ENCODE assay signal across 7 cellular contexts in the genomic region with DNA sequence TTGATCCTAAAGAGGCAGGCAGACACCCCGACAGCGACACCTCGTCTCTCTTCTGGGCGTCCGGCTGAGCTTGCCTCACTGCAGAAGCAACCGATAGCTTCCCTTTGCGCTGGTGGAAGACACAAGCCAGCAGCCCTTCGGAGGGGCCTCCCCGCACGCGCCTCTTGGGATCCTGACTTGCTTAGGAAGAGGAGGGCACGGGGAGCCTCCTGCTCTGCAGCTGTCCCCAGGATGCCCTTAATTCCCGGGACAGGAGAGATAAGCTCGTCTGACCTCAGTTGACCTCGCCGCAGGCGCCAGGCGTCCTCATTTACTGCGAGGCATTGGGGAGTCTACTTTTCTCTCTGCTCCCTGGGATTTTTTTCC.
DNase-seq lines count a peak whose midpoint lies in the region; ATAC-seq and TF ChIP-seq lines count a peak whose summit lies in the region.

No MANE protein-coding gene starts in this region.

- H3K27me3 ChIP-seq in esophagus (ENCODE audit: control insufficient read depth in 1 of 2, insufficient read depth in 2 of 2, low read length in 2 of 2): no peaks in the 10 kb centered on the region
- H3K27me3 ChIP-seq in uterus: no peaks in the 10 kb centered on the region

- TF ChIP-seq CTCF in GM13976 (IDR thresholded peaks at IDR 0.05; ENCODE audit: borderline replicate concordance, control extremely low read depth, extremely low read depth, insufficient read depth, missing control alignments) (no peak), WI38 (IDR thresholded peaks at IDR 0.05; ENCODE audit: low read depth, low read length) (no peak), uterus (IDR thresholded peaks at IDR 0.05) (no peak)

- DNase-seq in GM13976 (ENCODE audit: low spot score) (peak; percentile 47), myocyte (ENCODE audit: low read depth) (peak; percentile 51), uterus (peak; percentile 37 to 44), kidney tubule cell (ENCODE audit: low spot score) (no peak)

- no peaks in the 10 kb centered on the region for H3K9me3 ChIP-seq in esophagus (ENCODE audit: control insufficient read depth in 2 of 2, insufficient read depth in 1 of 2, low read depth in 1 of 2, low read length in 1 of 2)
- no peaks in the 10 kb centered on the region for H3K9me3 ChIP-seq in uterus

- H3K27ac ChIP-seq in esophagus (ENCODE audit: low read depth in 2 of 2, low read length in 1 of 2) (peak overlapping the region; percentile 56 to 64), uterus (peak overlapping the region; percentile 51 to 68)

- H3K4me1 ChIP-seq in esophagus (ENCODE audit: control insufficient read depth in 2 of 2, insufficient read depth in 2 of 2, low read length in 1 of 2) (peaks cover 0 to 7% of the 10 kb centered on the region in 2 donors), uterus (no peaks in the 10 kb centered on the region)

- H3K4me3 ChIP-seq in WI38 (ENCODE audit: low read depth, low read length) (peak overlapping the region; percentile 60), esophagus (ENCODE audit: low read depth in 1 of 2, low read length in 2 of 2) (peak overlapping the region; percentile 55 to 67), uterus (peak overlapping the region; percentile 33 to 52)

- in situ Hi-C loops in GM13976 (cut with MboI; ENCODE audit: low sequenced_read_pairs, unreplicated experiment): loop anchor here (25.0 kb wide), 3 partner anchors 1176 to 1426 kb away; no protein-coding TSS in a partner anchor

- H3K36me3 ChIP-seq in esophagus (ENCODE audit: control insufficient read depth in 2 of 2, insufficient read depth in 2 of 2, low read length in 1 of 2) (no peaks in the 10 kb centered on the region), uterus (no peaks in the 10 kb centered on the region)

- no peak for TF ChIP-seq POLR2A in uterus (IDR thresholded peaks at IDR 0.05)

- 14 to 18% methylated on average over 19 of the region's 19 CpGs for WGBS in esophagus, 2 donors

- intact Hi-C loops in uterus (cut with DNase I; ENCODE audit: low total_unique reads): no loop called here

- ATAC-seq in HG03196 (IDR thresholded peaks at IDR 0.05; ENCODE audit: unreplicated experiment): peak; percentile 2
